Comparison of ENCODE assay signal across 31 cellular contexts in genomic region chr3:172506094-172506493, GRCh38. TPM values are rescaled to one million over a fixed set of nuclear protein-coding genes. Genes with fewer than 3 reads are reported as not detected.
DNase-seq lines count a peak whose midpoint lies in the region; ATAC-seq and TF ChIP-seq lines count a peak whose summit lies in the region.
"Had no signal": no experiment of that assay in that cellular context is flagged by ENCODE, and none has a peak within 500 bp of the region (broad histone marks: within the 10 kb centered on the region; RNA-seq: fewer than 3 reads in every experiment).

No MANE protein-coding gene starts in this region.

- in situ Hi-C loops in Panc1 (cut with HindIII; ENCODE audit: low pct_unique_long_range_greater_than_20kb, low sequenced_read_pairs), result no loop called here

- H3K4me3 ChIP-seq in Panc1 (ENCODE audit: low read depth in 2 of 2, low read length in 2 of 2), result no peak overlapping the region
- H3K4me3 ChIP-seq in fibroblast of mammary gland (ENCODE audit: control insufficient read depth, low read depth, low read length), result no peak overlapping the region
- H3K4me3 ChIP-seq: gastrocnemius medialis, HAP-1, left ventricle myocardium inferior, spleen, vagina had no signal

- BruUV-seq in Panc1 (replicated peaks; lab: Mats Ljungman, UMichigan), result TSS peak; percentile 92

- peaks cover 48% of the 10 kb centered on the region for H3K4me1 Mint-ChIP-seq in activated naive CD8-positive, alpha-beta T cell treated with anti-CD3 and anti-CD28 coated beads, Interleukin-2, amount 10 ng/mL, durations not matched to agents 7 days and 5 days
- peaks cover 10% of the 10 kb centered on the region for H3K4me1 Mint-ChIP-seq in activated naive CD8-positive, alpha-beta T cell treated with anti-CD3 and anti-CD28 coated beads for 36 hours

- H3K27me3 Mint-ChIP-seq in activated naive CD8-positive, alpha-beta T cell treated with anti-CD3 and anti-CD28 coated beads, Interleukin-2, amount 10 ng/mL, durations not matched to agents 7 days and 5 days, result no peaks in the 10 kb centered on the region
- no peaks in the 10 kb centered on the region for H3K27me3 Mint-ChIP-seq in activated naive CD8-positive, alpha-beta T cell treated with anti-CD3 and anti-CD28 coated beads for 36 hours
- H3K27me3 Mint-ChIP-seq: naive B cell; stimulated activated memory B cell treated with anti-CD40 and anti-IgM and Interleukin-4, amounts not matched to agents 10 μg/mL and 1 μg/mL and 100 μg/mL, for 72 hours had no signal

- intact Hi-C loops in Panc1 (cut with micrococcal nuclease; ENCODE audit: unreplicated experiment), result no loop called here

- H3K9me3 Mint-ChIP-seq in activated naive CD8-positive, alpha-beta T cell treated with anti-CD3 and anti-CD28 coated beads, Interleukin-2, amount 10 ng/mL, durations not matched to agents 7 days and 5 days, result peaks cover 4% of the 10 kb centered on the region
- H3K9me3 Mint-ChIP-seq in activated naive CD8-positive, alpha-beta T cell treated with anti-CD3 and anti-CD28 coated beads for 36 hours, result peaks cover 10% of the 10 kb centered on the region

- H3K27ac Mint-ChIP-seq in activated naive CD8-positive, alpha-beta T cell treated with anti-CD3 and anti-CD28 coated beads, Interleukin-2, amount 10 ng/mL, durations not matched to agents 7 days and 5 days, result peak overlapping the region; percentile 43
- H3K27ac Mint-ChIP-seq in activated naive CD8-positive, alpha-beta T cell treated with anti-CD3 and anti-CD28 coated beads for 36 hours, result no peak overlapping the region
- H3K27ac Mint-ChIP-seq: stimulated activated memory B cell treated with anti-CD40 and anti-IgM and Interleukin-4, amounts not matched to agents 10 μg/mL and 1 μg/mL and 100 μg/mL, for 72 hours had no signal

- POLR2A ChIA-PET in activated naive CD8-positive, alpha-beta T cell treated with anti-CD3 and anti-CD28 coated beads, Interleukin-2, amount 10 ng/mL, durations not matched to agents 7 days and 5 days (lab: Charles Lee), result interaction anchor here (0.7 to 1.0 kb wide), 3 partner anchors 11 to 406 kb away, joined by 3 to 4 read pairs (median 3); no protein-coding TSS in a partner anchor
- POLR2A ChIA-PET in Panc1 (lab: Charles Lee), result no interaction called here

- no peak overlapping the region for H3K4me3 Mint-ChIP-seq in activated naive CD8-positive, alpha-beta T cell treated with anti-CD3 and anti-CD28 coated beads, Interleukin-2, amount 10 ng/mL, durations not matched to agents 7 days and 5 days
- no peak overlapping the region for H3K4me3 Mint-ChIP-seq in activated naive CD8-positive, alpha-beta T cell treated with anti-CD3 and anti-CD28 coated beads for 36 hours
- H3K4me3 Mint-ChIP-seq: stimulated activated memory B cell treated with anti-CD40 and anti-IgM and Interleukin-4, amounts not matched to agents 10 μg/mL and 1 μg/mL and 100 μg/mL, for 72 hours had no signal

- no peak for ATAC-seq in activated naive CD8-positive, alpha-beta T cell treated with anti-CD3 and anti-CD28 coated beads, Interleukin-2, amount 10 ng/mL, durations not matched to agents 7 days and 5 days (ENCODE audit: low read depth)
- ATAC-seq in Panc1, result no peak
- ATAC-seq: gastrocnemius medialis; stimulated activated memory B cell treated with anti-CD40 and anti-IgM and Interleukin-4, amounts not matched to agents 10 μg/mL and 1 μg/mL and 100 μg/mL, for 72 hours had no signal

- TF ChIP-seq CTCF in Panc1 (IDR thresholded peaks at IDR 0.05), result no peak
- no peak for TF ChIP-seq CTCF in fibroblast of mammary gland (conservative IDR thresholded peaks at IDR 0.05; ENCODE audit: control insufficient read depth, insufficient read depth, low read depth, low read length)

- no peaks in the 10 kb centered on the region for H3K36me3 ChIP-seq in Panc1 (ENCODE audit: control insufficient read depth, insufficient read depth, low read length)
- H3K36me3 ChIP-seq: HAP-1, WERI-Rb-1 had no signal

- CTCF ChIA-PET in Panc1 (lab: Charles Lee), result no interaction called here

- no peaks in the 10 kb centered on the region for H3K27me3 ChIP-seq in Panc1 (ENCODE audit: control insufficient read depth, insufficient read depth, low read length)
- H3K27me3 ChIP-seq: gastrocnemius medialis, spleen, vagina had no signal

- H3K4me1 ChIP-seq in Panc1 (ENCODE audit: control insufficient read depth, insufficient read depth, low read length), result no peaks in the 10 kb centered on the region
- H3K4me1 ChIP-seq: gastrocnemius medialis, HAP-1, left ventricle myocardium inferior, vagina had no signal

- H3K9me3 ChIP-seq in Panc1 (ENCODE audit: control insufficient read depth, insufficient read depth, low read depth, low read length), result peaks cover 7% of the 10 kb centered on the region; the same call in 1 of the 2 replicates
- H3K9me3 ChIP-seq: gastrocnemius medialis, HAP-1 had no signal

- DNase-seq in activated naive CD8-positive, alpha-beta T cell treated with anti-CD3 and anti-CD28 coated beads, Interleukin-2, amount 10 ng/mL, durations not matched to agents 7 days and 5 days, result no peak
- no peak for DNase-seq in activated naive CD8-positive, alpha-beta T cell treated with anti-CD3 and anti-CD28 coated beads for 36 hours
- DNase-seq in Panc1 (ENCODE audit: low read depth, low spot score) (no peak), fibroblast of mammary gland (ENCODE audit: low read depth) (peak; percentile 24), DMS153 treated with DMSO at 0.1 percent for 48 hours (lab: John Stamatoyannopoulos, UW; ENCODE audit: unreplicated experiment) (no peak), hippocampal formation (lab: John Stamatoyannopoulos, UW) (no peak), SW 1271 (lab: John Stamatoyannopoulos, UW) (no peak)
- DNase-seq: activated CD4-positive, alpha-beta T cell treated with anti-CD3 and anti-CD28 coated beads, Interleukin-2, amount 50 U/mL, for 4 hours; activated T-cell treated with anti-CD3 and anti-CD28 coated beads for 4 hours; DMS 273 treated with DMSO at 0.1 percent for 48 hours; effector CD4-positive, alpha-beta T cell; erythroblast; gastrocnemius medialis; hypothalamus; left ventricle myocardium inferior; naive B cell; NCI-H146; NCI-H524; NK-92 treated with Interleukin-12 subunit alpha and Interleukin-12 subunit beta, amount 100 ng/mL, for 24 hours; spleen; stimulated activated CD4-positive, alpha-beta T cell treated with anti-CD3 and anti-CD28 coated beads, Interleukin-2, amount 100 ng/mL, for 48 hours; WERI-Rb-1 had no signal

- no peak overlapping the region for H3K27ac ChIP-seq in Panc1 (ENCODE audit: low read length)
- H3K27ac ChIP-seq: gastrocnemius medialis, left ventricle myocardium inferior, spleen, vagina, WERI-Rb-1 had no signal

- H3K36me3 Mint-ChIP-seq in activated naive CD8-positive, alpha-beta T cell treated with anti-CD3 and anti-CD28 coated beads, Interleukin-2, amount 10 ng/mL, durations not matched to agents 7 days and 5 days, result peaks cover 85% of the 10 kb centered on the region
- H3K36me3 Mint-ChIP-seq in activated naive CD8-positive, alpha-beta T cell treated with anti-CD3 and anti-CD28 coated beads for 36 hours, result peaks cover 69% of the 10 kb centered on the region

RNA-seq across cellular contexts. Expression of gene TNFSF10, which starts 17.1 kb away (rescaled TPM):
- total RNA-seq in activated naive CD8-positive, alpha-beta T cell treated with anti-CD3 and anti-CD28 coated beads, Interleukin-2, amount 10 ng/mL, durations not matched to agents 7 days and 5 days, result 100 to 1,000 TPM; 151 to 159 TPM
- 10 to 100 TPM; 52.4 to 55.2 TPM for total RNA-seq in activated naive CD8-positive, alpha-beta T cell treated with anti-CD3 and anti-CD28 coated beads for 36 hours
- total RNA-seq in Panc1 (2021; ENCODE audit: unreplicated experiment), result 2.2 TPM
- 1.4 TPM for polyA plus RNA-seq in Panc1 (2012; ENCODE audit: insufficient read length)
- total RNA-seq: chondrocyte, osteocyte, SK-MEL-5 had no signal

RNA-seq across cellular contexts. Expression of gene GHSR, which starts 57.8 kb away (rescaled TPM):
- total RNA-seq in activated naive CD8-positive, alpha-beta T cell treated with anti-CD3 and anti-CD28 coated beads, Interleukin-2, amount 10 ng/mL, durations not matched to agents 7 days and 5 days, result not detected
- total RNA-seq in activated naive CD8-positive, alpha-beta T cell treated with anti-CD3 and anti-CD28 coated beads for 36 hours, result not detected
- total RNA-seq in Panc1 (2021; ENCODE audit: unreplicated experiment), result not detected
- not detected for polyA plus RNA-seq in Panc1 (2012; ENCODE audit: insufficient read length)
- total RNA-seq: chondrocyte, gastrocnemius medialis, left ventricle myocardium inferior, mesenteric fat pad, osteocyte, renal cortical epithelial cell, SK-MEL-5, spleen, vagina had no signal
- polyA plus RNA-seq: spleen, thymus had no signal

Comparison
In these comparisons a context has a peak if more than half of its experiments do, and no peak if none do; other contexts are left out.
1. RNA of gene TNFSF10, which starts 17.1 kb away (total RNA-seq): 151 to 159 TPM in activated naive CD8-positive, alpha-beta T cell treated with anti-CD3 and anti-CD28 coated beads, Interleukin-2, amount 10 ng/mL, durations not matched to agents 7 days and 5 days and 52.4 to 55.2 TPM in activated naive CD8-positive, alpha-beta T cell treated with anti-CD3 and anti-CD28 coated beads for 36 hours; 2.2 TPM in Panc1 (single experiment); every median in the first group is over 10 times any median in the second.